ENCODE assay signal across 23 cellular contexts in the genomic region with DNA sequence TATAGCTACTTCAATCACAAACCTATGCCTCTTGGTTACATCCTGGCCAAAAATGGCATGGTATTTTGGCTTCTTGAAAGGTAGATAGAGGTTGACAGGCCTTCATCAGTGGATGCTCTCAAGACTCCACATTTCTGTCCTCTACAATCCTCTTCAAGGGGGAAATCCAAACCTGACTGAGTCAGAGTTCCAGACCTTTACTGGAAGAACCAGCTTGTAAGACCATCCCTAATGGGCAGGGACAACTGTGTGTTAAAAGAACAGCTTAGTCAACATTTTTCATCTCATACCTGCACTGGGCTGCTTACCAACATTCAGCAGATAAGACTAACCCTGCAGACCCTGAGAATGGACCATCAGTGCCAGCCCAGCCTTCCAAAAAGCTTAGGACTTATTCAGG.
A peak's percentile ranks its signal among the peaks of the same experiment; 100 is the strongest.
DNase-seq lines count a peak whose midpoint lies in the region; ATAC-seq, FAIRE-seq and TF ChIP-seq lines count a peak whose summit lies in the region.
"Had no signal": no experiment of that assay in that cellular context is flagged by ENCODE, and none has a peak within 500 bp of the region (broad histone marks: within the 10 kb centered on the region; RNA-seq: fewer than 3 reads in every experiment).

No MANE protein-coding gene starts in this region.

- intact Hi-C loops in HepG2 (cut with micrococcal nuclease; ENCODE audit: unreplicated experiment) = no loop called here
- intact Hi-C loops in right lobe of liver (cut with DNase I) = no loop called here
- intact Hi-C loops in K562 (cut with micrococcal nuclease) = no loop called here
- intact Hi-C loops in posterior cingulate gyrus (cut with DNase I) = no loop called here

- FAIRE-seq in HepG2 (lab: Jason Lieb, UNC) (no peak), K562 (lab: Jason Lieb, UNC) (no peak)
- FAIRE-seq: GM12878 had no signal

- H2AFZ ChIP-seq in HepG2 (ENCODE audit: low read length) (no peak overlapping the region), K562 (ENCODE audit: low read depth, low read length) (no peak overlapping the region), MM.1S (ENCODE audit: low read length) (no peak overlapping the region)
- H2AFZ ChIP-seq: GM23248 had no signal

- no peak overlapping the region for H3K4me3 ChIP-seq in HepG2 (replicated peaks in 1 of 3; ENCODE audit: insufficient read depth in 1 of 3, low read depth in 2 of 3, low read length in 3 of 3)
- no peak overlapping the region for H3K4me3 ChIP-seq in right lobe of liver
- no peak overlapping the region for H3K4me3 ChIP-seq in K562
- H3K4me3 ChIP-seq in MM.1S (ENCODE audit: low read length) = no peak overlapping the region
- H3K4me3 ChIP-seq: GM12878, GM23248, Peyer's patch, SJCRH30 had no signal

- in situ Hi-C loops in HepG2 (cut with HindIII; ENCODE audit: extremely low pct_ligation_motif_present, low pct_unique_long_range_greater_than_20kb) (no loop called here), K562 (cut with MboI) (no loop called here)

- H3K27ac ChIP-seq in HepG2 (ENCODE audit: extremely low read length, insufficient read depth, low read length) (no peak overlapping the region), right lobe of liver (no peak overlapping the region), K562 (ENCODE audit: extremely low read depth, low read depth, low read length) (no peak overlapping the region), MM.1S (ENCODE audit: low read length) (no peak overlapping the region)
- H3K27ac ChIP-seq: GM23248, Peyer's patch, SJCRH30 had no signal

- H3K27me3 ChIP-seq in HepG2 (ENCODE audit: control insufficient read depth in 1 of 2, insufficient read depth in 2 of 2, low read length in 2 of 2) (no peaks in the 10 kb centered on the region), right lobe of liver (no peaks in the 10 kb centered on the region), K562 (ENCODE audit: control insufficient read depth in 2 of 2, insufficient read depth in 2 of 2, low read length in 2 of 2) (no peaks in the 10 kb centered on the region), MM.1S (replicated peaks; ENCODE audit: insufficient read depth, low read length) (no peaks in the 10 kb centered on the region)
- H3K27me3 ChIP-seq: Peyer's patch, SJCRH30 had no signal

- TF ChIP-seq EP300 in HepG2 (IDR thresholded peaks at IDR 0.05; ENCODE audit: low read depth in 2 of 2, low read length in 2 of 2) (no peak), HepG2 (CRISPR knock-in tag; IDR thresholded peaks at IDR 0.05; ENCODE audit: borderline replicate concordance) (no peak), K562 (IDR thresholded peaks at IDR 0.05; ENCODE audit: low read length) (no peak)

- H3K4me1 ChIP-seq in HepG2 (ENCODE audit: insufficient read depth, low read length) (no peaks in the 10 kb centered on the region), right lobe of liver (no peaks in the 10 kb centered on the region), K562 (replicated peaks in 1 of 2; ENCODE audit: control insufficient read depth in 2 of 2, insufficient read depth in 2 of 2, low read length in 2 of 2) (no peaks in the 10 kb centered on the region), MM.1S (ENCODE audit: low read length) (no peaks in the 10 kb centered on the region)
- H3K4me1 ChIP-seq: Peyer's patch, SJCRH30 had no signal

- no peaks in the 10 kb centered on the region for H3K9me1 ChIP-seq in K562 (ENCODE audit: control insufficient read depth, insufficient read depth, low read length)

- DNase-seq in HepG2 (ENCODE audit: low spot score) (no peak), right lobe of liver (no peak), K562 (ENCODE audit: extremely low read depth in 1 of 4, low spot score in 3 of 4) (no peak), kidney tubule cell (ENCODE audit: low spot score) (peak; percentile 43), posterior cingulate gyrus (no peak), MM.1S (no peak), HCEC 1CT (no peak)
- DNase-seq: CD4-positive, alpha-beta T cell; COR-L47; DND-41; GM23248; NCI-H1048; NCI-H1417 treated with DMSO at 0.1 percent for 48 hours; NCI-H187 treated with DMSO at 0.1 percent for 48 hours; NCI-H510A; NCI-H748 treated with DMSO at 0.1 percent for 48 hours; NK-92 treated with Interleukin-12 subunit alpha and Interleukin-12 subunit beta, amount 100 ng/mL, for 24 hours; Peyer's patch; SJCRH30; T-cell had no signal

- TF ChIP-seq CTCF in HepG2 (CRISPR knock-in tag; IDR thresholded peaks at IDR 0.05) (no peak), right lobe of liver (IDR thresholded peaks at IDR 0.05) (no peak), K562 (IDR thresholded peaks at IDR 0.05 in 2 of 3, conservative IDR thresholded peaks at IDR 0.05 in 1 of 3; ENCODE audit: insufficient read depth in 2 of 3, low read depth in 1 of 3, low read length in 3 of 3) (no peak), MM.1S (IDR thresholded peaks at IDR 0.05; ENCODE audit: low read length) (no peak)

- H3K9me3 ChIP-seq in HepG2 (ENCODE audit: low read length) (no peaks in the 10 kb centered on the region), right lobe of liver (no peaks in the 10 kb centered on the region), K562 (replicated peaks; ENCODE audit: control insufficient read depth, insufficient read depth, low read depth, low read length) (no peaks in the 10 kb centered on the region), MM.1S (replicated peaks; ENCODE audit: insufficient read depth, low read length) (no peaks in the 10 kb centered on the region)
- H3K9me3 ChIP-seq: Peyer's patch, SJCRH30 had no signal

- no peaks in the 10 kb centered on the region for H3K9me2 ChIP-seq in MM.1S (replicated peaks; ENCODE audit: insufficient read depth, low read length)

- no peaks in the 10 kb centered on the region for H3F3A ChIP-seq in MM.1S (ENCODE audit: insufficient read depth, low read length)

- BruUV-seq in HepG2 (replicated peaks; lab: Mats Ljungman, UMichigan) (no TSS peak), K562 (replicated peaks; lab: Mats Ljungman, UMichigan) (no TSS peak)

- ATAC-seq in HepG2 (no peak), right lobe of liver (no peak), K562 (no peak), GM19397 (IDR thresholded peaks at IDR 0.05; ENCODE audit: unreplicated experiment) (no peak)
- ATAC-seq: GM12878, HCT116, T-cell had no signal

- CTCF ChIA-PET in HepG2 (lab: Yijun Ruan, JAX; ENCODE audit: low intra/inter-chr PET ratio, low total read pairs) (no interaction called here), K562 (lab: Yijun Ruan, JAX; ENCODE audit: low intra/inter-chr PET ratio) (no interaction called here)

- POLR2A ChIA-PET in HepG2 (lab: Yijun Ruan, JAX) (no interaction called here), K562 (lab: Yijun Ruan, JAX) (interaction anchor here (1.2 kb wide), 1 partner anchor 41 kb away, joined by 3 read pairs; no protein-coding TSS in a partner anchor)

- H3K9ac ChIP-seq in HepG2 (ENCODE audit: insufficient read depth, low read depth, low read length) (no peak overlapping the region), K562 (ENCODE audit: insufficient read depth in 1 of 2, low read depth in 2 of 2, low read length in 2 of 2) (no peak overlapping the region), MM.1S (ENCODE audit: low read length) (no peak overlapping the region)
- H3K9ac ChIP-seq: GM23248 had no signal

- peaks cover 19 to 80% of the 10 kb centered on the region in 2 experiments; a peak in 4 of 5 replicates for H3K36me3 ChIP-seq in HepG2 (replicated peaks in 1 of 2; ENCODE audit: control insufficient read depth in 1 of 2, insufficient read depth in 2 of 2, low read length in 2 of 2)
- peaks cover 0 to 7% (median 0%) of the 10 kb centered on the region in 4 donors for H3K36me3 ChIP-seq in right lobe of liver
- peaks cover 53% of the 10 kb centered on the region for H3K36me3 ChIP-seq in K562 (ENCODE audit: control insufficient read depth, insufficient read depth, low read length)
- H3K36me3 ChIP-seq in MM.1S (replicated peaks; ENCODE audit: insufficient read depth, low read length) = peaks cover 7% of the 10 kb centered on the region; the same call in 1 of the 2 replicates

- TF ChIP-seq POLR2A in HepG2 (IDR thresholded peaks at IDR 0.05; ENCODE audit: insufficient read depth in 1 of 2, low read depth in 2 of 2, low read length in 2 of 2) (no peak), right lobe of liver (IDR thresholded peaks at IDR 0.05) (no peak), K562 (conservative IDR thresholded peaks at IDR 0.05) (no peak)

- H3K79me2 ChIP-seq in HepG2 (ENCODE audit: insufficient read depth, low read length) (no peaks in the 10 kb centered on the region), K562 (ENCODE audit: control insufficient read depth, insufficient read depth, low read length) (no peaks in the 10 kb centered on the region), MM.1S (ENCODE audit: low read length) (peaks cover 5% of the 10 kb centered on the region; the same call in 1 of the 2 replicates)

- H4K20me1 ChIP-seq in HepG2 (ENCODE audit: insufficient read depth, low read length) (no peaks in the 10 kb centered on the region), K562 (replicated peaks; ENCODE audit: control insufficient read depth, insufficient read depth, low read length) (no peaks in the 10 kb centered on the region), MM.1S (ENCODE audit: insufficient read depth, low read length) (no peaks in the 10 kb centered on the region)

- H3K4me2 ChIP-seq in HepG2 (ENCODE audit: low read depth, low read length) = no peak overlapping the region
- H3K4me2 ChIP-seq in K562 (ENCODE audit: insufficient read depth, low read length) = no peak overlapping the region
- no peak overlapping the region for H3K4me2 ChIP-seq in MM.1S (ENCODE audit: low read depth, low read length)

- TF ChIP-seq RAD21 in HepG2 (CRISPR knock-in tag; IDR thresholded peaks at IDR 0.05) (no peak), K562 (CRISPR knock-in tag; conservative IDR thresholded peaks at IDR 0.05 in 1 of 2, IDR thresholded peaks at IDR 0.05 in 1 of 2) (no peak)

TF ChIP-seq in HepG2, 621 proteins besides CTCF, POLR2A, EP300 and RAD21:
- TF ChIP-seq ARHGAP35 (CRISPR knock-in tag; IDR thresholded peaks at IDR 0.05; ENCODE audit: borderline replicate concordance) (no peak), MAFK (conservative IDR thresholded peaks at IDR 0.05 in 1 of 2, IDR thresholded peaks at IDR 0.05 in 1 of 2; ENCODE audit: low read length in 2 of 2) (peak in 1 of 2 experiments; percentile 48; a peak in 3 of 4 replicates), MAFF (IDR thresholded peaks at IDR 0.05; ENCODE audit: low read depth, low read length) (0 out of 2 replicates have a peak, but pooled peaks have one; percentile 35)

TF ChIP-seq in K562, 482 proteins besides CTCF, POLR2A, EP300 and RAD21:
- no peak for TF ChIP-seq PTBP1 (IDR thresholded peaks at IDR 0.05; ENCODE audit: low read depth, low read length)
- TF ChIP-seq ZNF316 (IDR thresholded peaks at IDR 0.05) = 0 out of 2 replicates have a peak, but pooled peaks have one; percentile 13
